Comparison of ENCODE assay signal across 8 cellular contexts in genomic region chr12:12474471-12474928, GRCh38.
DNase-seq lines count a peak whose midpoint lies in the region; ATAC-seq, FAIRE-seq and TF ChIP-seq lines count a peak whose summit lies in the region.

No MANE protein-coding gene starts in this region.

- peak overlapping the region; percentile 22 for H3K27ac Mint-ChIP-seq in progenitor cell of endocrine pancreas

- ATAC-seq in GM19397 (IDR thresholded peaks at IDR 0.05; ENCODE audit: unreplicated experiment): peak; percentile 21
- peak; percentile 15 for ATAC-seq in HG02884 (IDR thresholded peaks at IDR 0.05; ENCODE audit: unreplicated experiment)
- ATAC-seq in activated T-cell treated with anti-CD3 and anti-CD28 coated beads, Interleukin-2, amount 50 U/mL, for 4 hours: peak; percentile 53 to 55

- no peak for TF ChIP-seq CTCF in progenitor cell of endocrine pancreas (IDR thresholded peaks at IDR 0.05; ENCODE audit: unreplicated experiment)

- FAIRE-seq in urothelium cell line (lab: Jason Lieb, UNC): no peak

- no peaks in the 10 kb centered on the region for H3K27me3 Mint-ChIP-seq in activated T-cell treated with anti-CD3 and anti-CD28 coated beads, Interleukin-2, amount 50 U/mL, for 4 hours (ENCODE audit: low read depth)
- H3K27me3 Mint-ChIP-seq in progenitor cell of endocrine pancreas: no peaks in the 10 kb centered on the region

- no peaks in the 10 kb centered on the region for H3K9me3 Mint-ChIP-seq in activated T-cell treated with anti-CD3 and anti-CD28 coated beads, Interleukin-2, amount 50 U/mL, for 4 hours
- H3K9me3 Mint-ChIP-seq in progenitor cell of endocrine pancreas (ENCODE audit: low read depth): peaks cover 16% of the 10 kb centered on the region

- peaks cover 74% of the 10 kb centered on the region for H3K4me1 Mint-ChIP-seq in activated T-cell treated with anti-CD3 and anti-CD28 coated beads, Interleukin-2, amount 50 U/mL, for 4 hours (ENCODE audit: low read depth)
- no peaks in the 10 kb centered on the region for H3K4me1 Mint-ChIP-seq in progenitor cell of endocrine pancreas (ENCODE audit: low read depth)

- H3K4me3 Mint-ChIP-seq in activated T-cell treated with anti-CD3 and anti-CD28 coated beads, Interleukin-2, amount 50 U/mL, for 4 hours: peak overlapping the region; percentile 51
- no peak overlapping the region for H3K4me3 Mint-ChIP-seq in progenitor cell of endocrine pancreas (ENCODE audit: low read depth)

- peaks cover 63% of the 10 kb centered on the region for H3K36me3 Mint-ChIP-seq in activated T-cell treated with anti-CD3 and anti-CD28 coated beads, Interleukin-2, amount 50 U/mL, for 4 hours (ENCODE audit: insufficient read depth)
- peaks cover 60% of the 10 kb centered on the region for H3K36me3 Mint-ChIP-seq in progenitor cell of endocrine pancreas (ENCODE audit: insufficient read depth)

- DNase-seq in activated T-cell treated with anti-CD3 and anti-CD28 coated beads, Interleukin-2, amount 50 U/mL, for 4 hours: peak; percentile 24
- DNase-seq in progenitor cell of endocrine pancreas (ENCODE audit: low spot score, unreplicated experiment) (no peak), NCI-H748 treated with DMSO at 0.1 percent for 48 hours (lab: John Stamatoyannopoulos, UW) (no peak), urothelium cell line (ENCODE audit: low spot score) (no peak), DMS53 treated with DMSO at 0.1 percent for 48 hours (lab: John Stamatoyannopoulos, UW; ENCODE audit: unreplicated experiment) (no peak), ACHN (no peak)

- in situ Hi-C loops in ACHN (cut with HindIII; ENCODE audit: low pct_ligation_motif_present, low pct_unique_long_range_greater_than_20kb, low sequenced_read_pairs): no loop called here
